ENCODE assay signal across 9 cellular contexts in genomic region chr19:13023666-13024065, GRCh38. TPM values are rescaled to one million over a fixed set of nuclear protein-coding genes. Genes with fewer than 3 reads are reported as not detected.
DNase-seq lines count a peak whose midpoint lies in the region; ATAC-seq and TF ChIP-seq lines count a peak whose summit lies in the region.
"Had no signal": no experiment of that assay in that cellular context is flagged by ENCODE, and none has a peak within 500 bp of the region (broad histone marks: within the 10 kb centered on the region; RNA-seq: fewer than 3 reads in every experiment).

No MANE protein-coding gene starts in this region.

- ATAC-seq in right cardiac atrium (no peak), right lobe of liver (no peak)
- no peak for ATAC-seq in activated naive CD8-positive, alpha-beta T cell treated with anti-CD3 and anti-CD28 coated beads, Interleukin-2, amount 10 ng/mL, durations not matched to agents 7 days and 5 days (ENCODE audit: low read depth)

- H3K27me3 Mint-ChIP-seq in activated naive CD8-positive, alpha-beta T cell treated with anti-CD3 and anti-CD28 coated beads, Interleukin-2, amount 10 ng/mL, durations not matched to agents 7 days and 5 days, result peaks cover 36% of the 10 kb centered on the region

- 9% methylated on average over 8 of the region's 8 CpGs for WGBS in right cardiac atrium
- WGBS in right lobe of liver (ENCODE audit: insufficient coverage, low coverage, low lambda C conversion rate, missing lambda C conversion rate), result 2% methylated on average over 8 of the region's 8 CpGs

- peak overlapping the region; percentile 27 for H3K4me3 ChIP-seq in right cardiac atrium (ENCODE audit: low read length)
- H3K4me3 ChIP-seq in right lobe of liver, result peak overlapping the region; percentile 29 to 47 (median 35)
- peak overlapping the region; percentile 49 to 58 for H3K4me3 ChIP-seq in vagina

- H3K36me3 ChIP-seq in right lobe of liver, result no peaks in the 10 kb centered on the region
- H3K36me3 ChIP-seq in vagina, result no peaks in the 10 kb centered on the region
- H3K36me3 ChIP-seq: neutrophil had no signal

- H3K36me3 Mint-ChIP-seq in activated naive CD8-positive, alpha-beta T cell treated with anti-CD3 and anti-CD28 coated beads, Interleukin-2, amount 10 ng/mL, durations not matched to agents 7 days and 5 days, result no peaks in the 10 kb centered on the region

- TF ChIP-seq POLR2A in right lobe of liver (IDR thresholded peaks at IDR 0.05), result no peak
- TF ChIP-seq POLR2A in vagina (IDR thresholded peaks at IDR 0.05), result no peak

- no peak for TF ChIP-seq CTCF in right lobe of liver (IDR thresholded peaks at IDR 0.05)
- TF ChIP-seq CTCF in vagina (IDR thresholded peaks at IDR 0.05), result no peak

- H3K4me1 ChIP-seq in right cardiac atrium (ENCODE audit: control insufficient read depth, insufficient read depth, low read length) (peaks cover 17% of the 10 kb centered on the region), right lobe of liver (peaks cover 0 to 46% (median 19%) of the 10 kb centered on the region in 4 donors), vagina (peaks cover 87% of the 10 kb centered on the region)

- H3K4me3 Mint-ChIP-seq in activated naive CD8-positive, alpha-beta T cell treated with anti-CD3 and anti-CD28 coated beads, Interleukin-2, amount 10 ng/mL, durations not matched to agents 7 days and 5 days, result peak overlapping the region; percentile 81

- H3K4me1 Mint-ChIP-seq in activated naive CD8-positive, alpha-beta T cell treated with anti-CD3 and anti-CD28 coated beads, Interleukin-2, amount 10 ng/mL, durations not matched to agents 7 days and 5 days, result peaks cover 12% of the 10 kb centered on the region

- no peaks in the 10 kb centered on the region for H3K9me3 ChIP-seq in right cardiac atrium (ENCODE audit: control insufficient read depth, low read length)
- no peaks in the 10 kb centered on the region for H3K9me3 ChIP-seq in right lobe of liver
- no peaks in the 10 kb centered on the region for H3K9me3 ChIP-seq in vagina
- H3K9me3 ChIP-seq: neutrophil had no signal

- no peak overlapping the region for H3K27ac ChIP-seq in right cardiac atrium (ENCODE audit: low read length)
- H3K27ac ChIP-seq in right lobe of liver, result peak overlapping the region in 2 of 3 donors; percentile 68 to 87
- peak overlapping the region; percentile 99 for H3K27ac ChIP-seq in vagina
- H3K27ac ChIP-seq: neutrophil had no signal

- no peaks in the 10 kb centered on the region for H3K27me3 ChIP-seq in right cardiac atrium (ENCODE audit: control insufficient read depth, insufficient read depth)
- H3K27me3 ChIP-seq in right lobe of liver, result no peaks in the 10 kb centered on the region
- H3K27me3 ChIP-seq in vagina, result no peaks in the 10 kb centered on the region

- H3K9me3 Mint-ChIP-seq in activated naive CD8-positive, alpha-beta T cell treated with anti-CD3 and anti-CD28 coated beads, Interleukin-2, amount 10 ng/mL, durations not matched to agents 7 days and 5 days, result no peaks in the 10 kb centered on the region

- no peak for DNase-seq in right cardiac atrium
- no peak for DNase-seq in cardiac septum (ENCODE audit: low spot score)
- DNase-seq in activated naive CD8-positive, alpha-beta T cell treated with anti-CD3 and anti-CD28 coated beads, Interleukin-2, amount 10 ng/mL, durations not matched to agents 7 days and 5 days, result no peak
- DNase-seq in right lobe of liver, result no peak
- DNase-seq in vagina (ENCODE audit: extremely low spot score in 2 of 2), result no peak
- DNase-seq in stimulated activated CD4-positive, alpha-beta T cell treated with anti-CD3 and anti-CD28 coated beads, Interleukin-12 subunit alpha, Interleukin-12 subunit beta, amount 100 ng/mL, for 4 hours, result no peak
- DNase-seq in DMS114 treated with DMSO at 0.1 percent for 48 hours (lab: John Stamatoyannopoulos, UW; ENCODE audit: unreplicated experiment), result no peak
- DNase-seq in NK-92 treated with Interleukin-12 subunit alpha and Interleukin-12 subunit beta, amount 100 ng/mL, for 24 hours (lab: John Stamatoyannopoulos, UW), result no peak

- POLR2A ChIA-PET in activated naive CD8-positive, alpha-beta T cell treated with anti-CD3 and anti-CD28 coated beads, Interleukin-2, amount 10 ng/mL, durations not matched to agents 7 days and 5 days (lab: Charles Lee), result interaction anchor here (0.7 kb wide), 3 partner anchors 10 to 85 kb away, joined by 3 read pairs; partner anchors contain the start of gene CALR

- intact Hi-C loops in right cardiac atrium (cut with DNase I) (loop anchor here in 2 of 4 donors (5.0 kb wide), 2 partner anchors 34 to 39 kb away; no protein-coding TSS in a partner anchor), cardiac septum (cut with DNase I) (no loop called here), right lobe of liver (cut with DNase I) (no loop called here), vagina (cut with DNase I) (no loop called here)

- H3K27ac Mint-ChIP-seq in activated naive CD8-positive, alpha-beta T cell treated with anti-CD3 and anti-CD28 coated beads, Interleukin-2, amount 10 ng/mL, durations not matched to agents 7 days and 5 days, result no peak overlapping the region

RNA-seq across cellular contexts. Expression of gene NFIX, which starts 28.4 kb away (rescaled TPM):
- total RNA-seq in right cardiac atrium (100 to 1,000 TPM; 123 to 168 (median 156) TPM), cardiac septum (123 TPM), right lobe of liver (10 to 100 TPM; 20.3 to 40.0 (median 26.7) TPM), vagina (81.8 TPM)
- 67.4 TPM for polyA plus RNA-seq in right cardiac atrium
- 1 to 10 TPM; 1.5 to 2.5 TPM for total RNA-seq in activated naive CD8-positive, alpha-beta T cell treated with anti-CD3 and anti-CD28 coated beads, Interleukin-2, amount 10 ng/mL, durations not matched to agents 7 days and 5 days

RNA-seq across cellular contexts. Expression of gene DAND5, which starts 54.3 kb away (rescaled TPM):
- total RNA-seq in right cardiac atrium (10 to 100 TPM in 2 of 4 donors, 1 to 10 TPM in 2; 5.0 to 13.8 (median 11.1) TPM), cardiac septum (11.4 TPM), right lobe of liver (not detected), vagina (not detected)
- 7.0 TPM for polyA plus RNA-seq in right cardiac atrium
- not detected for total RNA-seq in activated naive CD8-positive, alpha-beta T cell treated with anti-CD3 and anti-CD28 coated beads, Interleukin-2, amount 10 ng/mL, durations not matched to agents 7 days and 5 days

Comparison
In these comparisons a context has a peak if more than half of its experiments do, and no peak if none do; other contexts are left out.
1. RNA of gene NFIX, which starts 28.4 kb away (total RNA-seq): 123 to 168 TPM in right cardiac atrium, 123 TPM in cardiac septum (single experiment), 81.8 TPM in vagina (single experiment) and 20.3 to 40.0 TPM in right lobe of liver; 1.5 to 2.5 TPM in activated naive CD8-positive, alpha-beta T cell treated with anti-CD3 and anti-CD28 coated beads, Interleukin-2, amount 10 ng/mL, durations not matched to agents 7 days and 5 days; every median in the first group is over 4 times any median in the second.
2. Peak in every context shown above with its lines, with median percentiles within 50 percentile points of each other: H3K4me3 ChIP-seq.